ENCODE assay signal across 15 cellular contexts in the genomic region with DNA sequence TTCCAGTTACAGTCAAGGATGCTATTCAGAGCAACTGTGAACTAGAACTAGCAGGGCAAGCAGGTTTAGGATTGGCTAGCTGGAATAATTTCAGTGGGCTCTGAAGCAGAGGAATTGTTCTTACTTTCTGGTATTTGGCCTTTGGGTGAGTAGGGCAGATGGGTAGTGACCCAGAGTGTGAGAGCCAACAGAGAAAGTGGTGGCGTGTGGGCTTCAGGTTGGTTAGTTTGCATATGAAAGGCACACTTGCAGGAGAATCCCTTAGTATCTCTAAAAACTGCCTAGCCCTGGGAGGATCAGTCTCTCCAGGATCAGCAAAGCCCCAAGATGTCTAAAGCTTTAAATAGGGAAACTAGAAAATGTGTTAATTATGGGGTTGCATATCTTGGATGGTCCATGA.
A peak's percentile ranks its signal among the peaks of the same experiment; 100 is the strongest.
DNase-seq lines count a peak whose midpoint lies in the region; ATAC-seq and TF ChIP-seq lines count a peak whose summit lies in the region.
"Had no signal": no experiment of that assay in that cellular context is flagged by ENCODE, and none has a peak within 500 bp of the region (broad histone marks: within the 10 kb centered on the region; RNA-seq: fewer than 3 reads in every experiment).

No MANE protein-coding gene starts in this region.

- H3K27ac ChIP-seq in HUES48 (ENCODE audit: low read depth, low read length) (peak overlapping the region; percentile 61), endodermal cell (ENCODE audit: low read depth, low read length) (no peak overlapping the region), spleen (no peak overlapping the region)
- H3K27ac ChIP-seq: A549, C4-2B had no signal

- no peak for TF ChIP-seq POLR2A in spleen (IDR thresholded peaks at IDR 0.05)

- H3K36me3 Mint-ChIP-seq in endodermal cell (ENCODE audit: low read depth) = no peaks in the 10 kb centered on the region
- no peaks in the 10 kb centered on the region for H3K36me3 Mint-ChIP-seq in immature natural killer cell
- H3K36me3 Mint-ChIP-seq: CD4-positive, alpha-beta memory T cell had no signal

- TF ChIP-seq CTCF in endodermal cell (conservative IDR thresholded peaks at IDR 0.05) = peak; percentile 13
- TF ChIP-seq CTCF in spleen (IDR thresholded peaks at IDR 0.05 in 8 of 11, conservative IDR thresholded peaks at IDR 0.05 in 3 of 11) = no peak

- H3K9me3 ChIP-seq in HUES48 (ENCODE audit: control insufficient read depth, insufficient read depth, low read length) = no peaks in the 10 kb centered on the region
- H3K9me3 ChIP-seq in endodermal cell (ENCODE audit: control insufficient read depth, low read length) = no peaks in the 10 kb centered on the region
- no peaks in the 10 kb centered on the region for H3K9me3 ChIP-seq in spleen
- H3K9me3 ChIP-seq: A549, BE2C had no signal

- ATAC-seq in GM21576 (IDR thresholded peaks at IDR 0.05; ENCODE audit: unreplicated experiment) = no peak
- ATAC-seq in HG02759 (IDR thresholded peaks at IDR 0.05; ENCODE audit: unreplicated experiment) = no peak
- ATAC-seq: A549 had no signal

- H3K9ac ChIP-seq in HUES48 (ENCODE audit: low read depth, low read length) = no peak overlapping the region
- H3K9ac ChIP-seq in endodermal cell (ENCODE audit: extremely low read depth, low read length, poor library complexity, severe bottlenecking) = no peak overlapping the region

- H3K4me3 Mint-ChIP-seq in endodermal cell = no peak overlapping the region
- H3K4me3 Mint-ChIP-seq in immature natural killer cell = no peak overlapping the region
- H3K4me3 Mint-ChIP-seq: CD4-positive, alpha-beta memory T cell; IgD-negative memory B cell had no signal

- H3K9me3 Mint-ChIP-seq in endodermal cell = no peaks in the 10 kb centered on the region
- no peaks in the 10 kb centered on the region for H3K9me3 Mint-ChIP-seq in immature natural killer cell
- H3K9me3 Mint-ChIP-seq: CD4-positive, alpha-beta memory T cell; IgD-negative memory B cell had no signal

- H3K36me3 ChIP-seq in HUES48 (ENCODE audit: control insufficient read depth, insufficient read depth, low read length) = no peaks in the 10 kb centered on the region
- no peaks in the 10 kb centered on the region for H3K36me3 ChIP-seq in endodermal cell (ENCODE audit: control insufficient read depth, insufficient read depth, low read length)
- no peaks in the 10 kb centered on the region for H3K36me3 ChIP-seq in spleen
- H3K36me3 ChIP-seq: BE2C had no signal

- peaks cover 16% of the 10 kb centered on the region for H3K4me1 ChIP-seq in HUES48 (ENCODE audit: control insufficient read depth, insufficient read depth, low read length)
- H3K4me1 ChIP-seq in endodermal cell (ENCODE audit: control insufficient read depth, insufficient read depth, low read length) = no peaks in the 10 kb centered on the region
- H3K4me1 ChIP-seq in spleen = peaks cover 0 to 5% (median 0%) of the 10 kb centered on the region in 6 donors
- H3K4me1 ChIP-seq: A549, BE2C had no signal

- no peaks in the 10 kb centered on the region for H3K27me3 ChIP-seq in HUES48 (ENCODE audit: control insufficient read depth, insufficient read depth, low read length)
- no peaks in the 10 kb centered on the region for H3K27me3 ChIP-seq in endodermal cell (ENCODE audit: control insufficient read depth, insufficient read depth, low read length, poor library complexity, severe bottlenecking)
- peaks cover 0 to 9% (median 0%) of the 10 kb centered on the region in 7 donors for H3K27me3 ChIP-seq in spleen (replicated peaks in 1 of 7)
- H3K27me3 ChIP-seq: BE2C had no signal

- H3K27me3 Mint-ChIP-seq in endodermal cell (ENCODE audit: insufficient read depth) = peaks cover 2% of the 10 kb centered on the region
- peaks cover 2 to 12% (median 6%) of the 10 kb centered on the region in 3 donors for H3K27me3 Mint-ChIP-seq in immature natural killer cell (ENCODE audit: low read depth in 3 of 3)

- H3K4me1 Mint-ChIP-seq in endodermal cell (peaks cover 6% of the 10 kb centered on the region), immature natural killer cell (no peaks in the 10 kb centered on the region)

- intact Hi-C loops in spleen (cut with DNase I; ENCODE audit: low total_unique reads) = loop anchor here (10.0 kb wide), 1 partner anchor 482 kb away; no protein-coding TSS in a partner anchor

- H3K27ac Mint-ChIP-seq in endodermal cell (no peak overlapping the region), immature natural killer cell (no peak overlapping the region)
- H3K27ac Mint-ChIP-seq: IgD-negative memory B cell had no signal

- peak; percentile 70 for DNase-seq in endodermal cell
- DNase-seq in iPS-NIHi11 (ENCODE audit: low spot score) = peak; percentile 26
- no peak for DNase-seq in immature natural killer cell
- DNase-seq in spleen = no peak
- DNase-seq: BE2C; CD4-positive, alpha-beta memory T cell; DMS153; DND-41; GF-D8 had no signal

- no peak overlapping the region for H3K4me3 ChIP-seq in HUES48 (ENCODE audit: low read depth, low read length)
- no peak overlapping the region for H3K4me3 ChIP-seq in endodermal cell (ENCODE audit: low read length)
- H3K4me3 ChIP-seq in spleen = no peak overlapping the region
- H3K4me3 ChIP-seq: A549 had no signal

- WGBS in endodermal cell (ENCODE audit: insufficient coverage in 1 of 2, insufficient read length in 1 of 2), 2 experiments = 69% methylated on average over 1 of the region's 1 CpG; no CpG with 5 or more reads in 1 of the 2 experiments
- WGBS in spleen, 5 donors = 79 to 93% (median 89%) methylated on average over 1 of the region's 1 CpG

Comparison
In these comparisons a context has a peak if more than half of its experiments do, and no peak if none do; other contexts are left out.
1. DNase-seq: peak in endodermal cell (single experiment) and iPS-NIHi11 (single experiment); none in immature natural killer cell (0 of 3) and spleen (single experiment).